1 cellular context compared by ENCODE assay signal in the genomic region with DNA sequence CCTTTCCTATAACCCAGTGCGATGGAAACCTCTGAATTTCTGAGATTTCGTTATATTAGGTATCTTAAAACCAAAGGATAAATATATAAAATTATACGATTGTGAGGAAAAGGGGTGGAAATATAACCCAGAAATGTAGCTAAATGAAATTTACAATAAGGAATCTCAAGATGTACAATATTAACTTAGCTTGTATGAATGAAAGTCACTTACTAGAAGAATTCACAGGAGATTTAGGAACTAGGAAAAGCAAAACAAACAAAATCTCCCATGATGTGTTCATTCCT.
TF ChIP-seq lines count a peak whose summit lies in the region.

No MANE protein-coding gene starts in this region.

TF ChIP-seq in GM12878, 131 proteins besides CTCF, POLR2A, EP300 and RAD21:
- TF ChIP-seq MYB (IDR thresholded peaks at IDR 0.05; ENCODE audit: borderline replicate concordance, low read depth, low read length) = no peak
- TF ChIP-seq NFYA (IDR thresholded peaks at IDR 0.05; ENCODE audit: borderline replicate concordance, low read depth, low read length) = no peak
- TF ChIP-seq SMAD5 (IDR thresholded peaks at IDR 0.05; ENCODE audit: low read depth) = no peak
- TF ChIP-seq HCFC1 (IDR thresholded peaks at IDR 0.05; ENCODE audit: low read length) = no peak
- TF ChIP-seq WRNIP1 (IDR thresholded peaks at IDR 0.05; ENCODE audit: borderline replicate concordance, low read depth, low read length) = no peak
- no peak for TF ChIP-seq SP1 (IDR thresholded peaks at IDR 0.05; ENCODE audit: low read depth, low read length)
- TF ChIP-seq CHD1 (IDR thresholded peaks at IDR 0.05; ENCODE audit: low read depth, low read length) = no peak
- TF ChIP-seq, protein P1, sequence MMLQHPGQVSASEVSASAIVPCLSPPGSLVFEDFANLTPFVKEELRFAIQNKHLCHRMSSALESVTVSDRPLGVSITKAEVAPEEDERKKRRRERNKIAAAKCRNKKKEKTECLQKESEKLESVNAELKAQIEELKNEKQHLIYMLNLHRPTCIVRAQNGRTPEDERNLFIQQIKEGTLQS (IDR thresholded peaks at IDR 0.05; ENCODE audit: borderline replicate concordance, extremely low read depth, low read depth, low read length) = no peak
- no peak for TF ChIP-seq MYC (IDR thresholded peaks at IDR 0.05; ENCODE audit: insufficient read depth, insufficient read length, insufficient replicate concordance, low read length, severe bottlenecking)
- TF ChIP-seq BRCA1 (IDR thresholded peaks at IDR 0.05; ENCODE audit: low read depth, low read length) = no peak
- TF ChIP-seq YBX1 (IDR thresholded peaks at IDR 0.05) = no peak
- TF ChIP-seq POU2F2 (IDR thresholded peaks at IDR 0.05; ENCODE audit: borderline replicate concordance, low read depth, low read length) = no peak
- TF ChIP-seq, protein P2, sequence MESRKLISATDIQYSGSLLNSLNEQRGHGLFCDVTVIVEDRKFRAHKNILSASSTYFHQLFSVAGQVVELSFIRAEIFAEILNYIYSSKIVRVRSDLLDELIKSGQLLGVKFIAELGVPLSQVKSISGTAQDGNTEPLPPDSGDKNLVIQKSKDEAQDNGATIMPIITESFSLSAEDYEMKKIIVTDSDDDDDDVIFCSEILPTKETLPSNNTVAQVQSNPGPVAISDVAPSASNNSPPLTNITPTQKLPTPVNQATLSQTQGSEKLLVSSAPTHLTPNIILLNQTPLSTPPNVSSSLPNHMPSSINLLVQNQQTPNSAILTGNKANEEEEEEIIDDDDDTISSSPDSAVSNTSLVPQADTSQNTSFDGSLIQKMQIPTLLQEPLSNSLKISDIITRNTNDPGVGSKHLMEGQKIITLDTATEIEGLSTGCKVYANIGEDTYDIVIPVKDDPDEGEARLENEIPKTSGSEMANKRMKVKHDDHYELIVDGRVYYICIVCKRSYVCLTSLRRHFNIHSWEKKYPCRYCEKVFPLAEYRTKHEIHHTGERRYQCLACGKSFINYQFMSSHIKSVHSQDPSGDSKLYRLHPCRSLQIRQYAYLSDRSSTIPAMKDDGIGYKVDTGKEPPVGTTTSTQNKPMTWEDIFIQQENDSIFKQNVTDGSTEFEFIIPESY (IDR thresholded peaks at IDR 0.05) = no peak
- TF ChIP-seq PML (IDR thresholded peaks at IDR 0.05; ENCODE audit: low read length) = no peak
- TF ChIP-seq, protein P3, sequence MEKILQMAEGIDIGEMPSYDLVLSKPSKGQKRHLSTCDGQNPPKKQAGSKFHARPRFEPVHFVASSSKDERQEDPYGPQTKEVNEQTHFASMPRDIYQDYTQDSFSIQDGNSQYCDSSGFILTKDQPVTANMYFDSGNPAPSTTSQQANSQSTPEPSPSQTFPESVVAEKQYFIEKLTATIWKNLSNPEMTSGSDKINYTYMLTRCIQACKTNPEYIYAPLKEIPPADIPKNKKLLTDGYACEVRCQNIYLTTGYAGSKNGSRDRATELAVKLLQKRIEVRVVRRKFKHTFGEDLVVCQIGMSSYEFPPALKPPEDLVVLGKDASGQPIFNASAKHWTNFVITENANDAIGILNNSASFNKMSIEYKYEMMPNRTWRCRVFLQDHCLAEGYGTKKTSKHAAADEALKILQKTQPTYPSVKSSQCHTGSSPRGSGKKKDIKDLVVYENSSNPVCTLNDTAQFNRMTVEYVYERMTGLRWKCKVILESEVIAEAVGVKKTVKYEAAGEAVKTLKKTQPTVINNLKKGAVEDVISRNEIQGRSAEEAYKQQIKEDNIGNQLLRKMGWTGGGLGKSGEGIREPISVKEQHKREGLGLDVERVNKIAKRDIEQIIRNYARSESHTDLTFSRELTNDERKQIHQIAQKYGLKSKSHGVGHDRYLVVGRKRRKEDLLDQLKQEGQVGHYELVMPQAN (conservative IDR thresholded peaks at IDR 0.05) = no peak
- no peak for TF ChIP-seq TAF1 (IDR thresholded peaks at IDR 0.05; ENCODE audit: borderline replicate concordance, low read depth, low read length)
- no peak for TF ChIP-seq SRF (IDR thresholded peaks at IDR 0.05; ENCODE audit: low read depth in 2 of 2, low read length in 2 of 2)
- TF ChIP-seq CREM (IDR thresholded peaks at IDR 0.05; ENCODE audit: low read depth) = no peak
- no peak for TF ChIP-seq NBN (IDR thresholded peaks at IDR 0.05)
- no peak for TF ChIP-seq BCL11A (IDR thresholded peaks at IDR 0.05; ENCODE audit: low read depth, low read length)
